ENCODE assay signal across 8 cellular contexts in the genomic region with DNA sequence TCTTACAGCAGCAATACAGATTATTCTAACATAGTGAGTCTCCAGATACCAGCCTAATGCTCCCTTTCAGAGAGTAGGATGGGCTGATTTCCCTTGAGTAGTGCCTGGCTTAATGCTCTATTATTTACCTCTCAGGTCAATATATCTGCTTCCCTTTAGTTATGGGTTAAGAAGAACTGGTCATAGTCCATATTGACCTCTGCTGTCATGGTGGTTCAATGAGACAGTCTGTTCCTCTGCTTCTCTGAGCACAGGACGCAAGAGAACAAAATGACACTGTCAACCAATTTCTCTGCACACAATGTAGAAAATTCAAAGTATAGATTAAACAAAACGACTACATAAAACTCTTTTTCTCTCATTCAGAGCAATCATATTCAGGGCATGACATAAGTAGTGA. TPM values are rescaled to one million over a fixed set of nuclear protein-coding genes. Genes with fewer than 3 reads are reported as not detected.
"Had no signal": no experiment of that assay in that cellular context is flagged by ENCODE, and none has a peak within 500 bp of the region (broad histone marks: within the 10 kb centered on the region; RNA-seq: fewer than 3 reads in every experiment).

No MANE protein-coding gene starts in this region.

- H3K27me3 Mint-ChIP-seq: IgD-negative memory B cell had no signal

- H3K9me3 Mint-ChIP-seq: GM23338, H9, IgD-negative memory B cell had no signal

- H3K27ac ChIP-seq: KMS-11 had no signal

- H3K27ac Mint-ChIP-seq: GM23338, H9, IgD-negative memory B cell had no signal

- ATAC-seq: GM23338 had no signal

- H3K9ac ChIP-seq: KMS-11 had no signal

- H3K4me1 Mint-ChIP-seq: IgD-negative memory B cell had no signal

- DNase-seq: H9, HCEC 1CT, KBM-7 had no signal

- H3K4me3 ChIP-seq: GM23338 had no signal

- H3K4me3 Mint-ChIP-seq: GM23338, H9, IgD-negative memory B cell had no signal

RNA-seq across cellular contexts. Expression of gene MRAP, which starts 2.9 kb away (rescaled TPM):
- total RNA-seq: GM23338, H1, H9, HT-29 had no signal
